ENCODE assay signal across 27 cellular contexts in genomic region chr5:154614595-154614994, GRCh38.
A peak's percentile ranks its signal among the peaks of the same experiment; 100 is the strongest.
DNase-seq lines count a peak whose midpoint lies in the region; ATAC-seq, FAIRE-seq and TF ChIP-seq lines count a peak whose summit lies in the region.
"Had no signal": no experiment of that assay in that cellular context is flagged by ENCODE, and none has a peak within 500 bp of the region (broad histone marks: within the 10 kb centered on the region; RNA-seq: fewer than 3 reads in every experiment).

No MANE protein-coding gene starts in this region.

- DNase-seq in A549 (ENCODE audit: low read depth in 1 of 2, low spot score in 1 of 2), result no peak
- peak; percentile 44 for DNase-seq in amniotic epithelial cell (ENCODE audit: low read depth)
- DNase-seq in bronchial epithelial cell (ENCODE audit: low read depth), result peak; percentile 15
- no peak for DNase-seq in CD8-positive, alpha-beta T cell
- no peak for DNase-seq in spleen
- DNase-seq in stimulated activated CD4-positive, alpha-beta T cell treated with anti-CD3 and anti-CD28 coated beads, Interleukin-15, amount 100 ng/mL, for 24 hours, result no peak
- DNase-seq in stimulated activated CD4-positive, alpha-beta T cell treated with anti-CD3 and anti-CD28 coated beads, Interleukin-2, amount 100 ng/mL, for 24 hours, result no peak
- DNase-seq: 8988T; AML-193; CD4-positive, alpha-beta T cell; CD8-positive, alpha-beta memory T cell; COR-L47; DMS 273 treated with DMSO at 0.1 percent for 48 hours; DMS153; DMS53; DMS79; DND-41; EL; GDM1 had no signal

- peaks cover 35% of the 10 kb centered on the region for H3K27me3 Mint-ChIP-seq in CD8-positive, alpha-beta T cell (ENCODE audit: low read depth)

- intact Hi-C loops in CD8-positive, alpha-beta T cell (cut with DNase I, micrococcal nuclease), result no loop called here
- intact Hi-C loops in spleen (cut with DNase I; ENCODE audit: low total_unique reads), result no loop called here

- ATAC-seq in A549 (no peak), esophagus mucosa (peak; percentile 42)
- ATAC-seq in CD8-positive, alpha-beta T cell, result no peak
- ATAC-seq: GM12878 had no signal

- POLR2A ChIA-PET in A549 (lab: Yijun Ruan, JAX), result no interaction called here
- POLR2A ChIA-PET in CD8-positive, alpha-beta T cell (lab: Charles Lee), result interaction anchor here (0.7 kb wide), 1 partner anchor 74 kb away, joined by 3 read pairs; no protein-coding TSS in a partner anchor

- no peak overlapping the region for H3K27ac ChIP-seq in A549
- H3K27ac ChIP-seq in CD8-positive, alpha-beta T cell (ENCODE audit: low read depth, low read length), result no peak overlapping the region
- no peak overlapping the region for H3K27ac ChIP-seq in spleen
- H3K27ac ChIP-seq: BLaER1 treated with 17β-estradiol and CSF1 and Interleukin-3, amounts not matched to agents 10 nM and 100 nM; C4-2B had no signal

- no peak for TF ChIP-seq EP300 in A549 (IDR thresholded peaks at IDR 0.05)

- FAIRE-seq in A549 (lab: Jason Lieb, UNC), result no peak
- no peak for FAIRE-seq in bronchial epithelial cell (lab: Jason Lieb, UNC)
- FAIRE-seq: A204.1, GM12878, GM12892, GM18507 had no signal

- WGBS in A549 (ENCODE audit: missing lambda C conversion rate), result 45% methylated on average over 2 of the region's 2 CpGs
- 82 to 98% (median 88%) methylated on average over 2 of the region's 2 CpGs for WGBS in spleen, 5 donors

- H3K27ac Mint-ChIP-seq in CD8-positive, alpha-beta T cell, result no peak overlapping the region
- H3K27ac Mint-ChIP-seq: B cell; CD4-positive, alpha-beta T cell; CD8-positive, alpha-beta memory T cell had no signal

- H3K4me3 Mint-ChIP-seq in CD8-positive, alpha-beta T cell, result no peak overlapping the region
- H3K4me3 Mint-ChIP-seq: B cell; CD4-positive, alpha-beta T cell; CD8-positive, alpha-beta memory T cell had no signal

- no peak for TF ChIP-seq RAD21 in A549 (conservative IDR thresholded peaks at IDR 0.05 in 1 of 2, IDR thresholded peaks at IDR 0.05 in 1 of 2)

- H3K4me1 Mint-ChIP-seq in CD8-positive, alpha-beta T cell (ENCODE audit: low read depth), result peaks cover 16% of the 10 kb centered on the region

- TF ChIP-seq CTCF in A549 (IDR thresholded peaks at IDR 0.05) (no peak), bronchial epithelial cell (IDR thresholded peaks at IDR 0.05; ENCODE audit: insufficient read depth, low read length, severe bottlenecking) (no peak), spleen (IDR thresholded peaks at IDR 0.05 in 8 of 11, conservative IDR thresholded peaks at IDR 0.05 in 3 of 11) (no peak)
- TF ChIP-seq CTCF in CD8-positive, alpha-beta T cell (IDR thresholded peaks at IDR 0.05), result no peak

- H3K9me3 Mint-ChIP-seq in CD8-positive, alpha-beta T cell, result no peaks in the 10 kb centered on the region
- H3K9me3 Mint-ChIP-seq: CD4-positive, alpha-beta T cell had no signal

- 0 out of 3 replicates have a peak, but pooled peaks cover 3% of the 10 kb centered on the region for H3K9me3 ChIP-seq in A549
- no peaks in the 10 kb centered on the region for H3K9me3 ChIP-seq in CD8-positive, alpha-beta T cell (ENCODE audit: low read length)
- no peaks in the 10 kb centered on the region for H3K9me3 ChIP-seq in spleen
- H3K9me3 ChIP-seq: BLaER1 treated with 17β-estradiol and CSF1 and Interleukin-3, amounts not matched to agents 10 nM and 100 nM had no signal

- H3K36me3 ChIP-seq in bronchial epithelial cell (ENCODE audit: control insufficient read depth, insufficient read depth, low read length) (no peaks in the 10 kb centered on the region), spleen (no peaks in the 10 kb centered on the region)
- H3K36me3 ChIP-seq in CD8-positive, alpha-beta T cell (ENCODE audit: insufficient read depth, low read length), result no peaks in the 10 kb centered on the region
- H3K36me3 ChIP-seq: BLaER1 treated with 17β-estradiol and CSF1 and Interleukin-3, amounts not matched to agents 10 nM and 100 nM had no signal

- TF ChIP-seq POLR2A in A549 (IDR thresholded peaks at IDR 0.05; ENCODE audit: low read length) (no peak), spleen (IDR thresholded peaks at IDR 0.05) (no peak)

- H3K27me3 ChIP-seq in bronchial epithelial cell (ENCODE audit: control insufficient read depth, insufficient read depth, low read length) (peaks cover 12% of the 10 kb centered on the region), spleen (replicated peaks in 1 of 7) (peaks cover 2 to 56% (median 31%) of the 10 kb centered on the region in 7 donors)
- H3K27me3 ChIP-seq in CD8-positive, alpha-beta T cell (ENCODE audit: insufficient read depth, low read length), result peaks cover 12% of the 10 kb centered on the region

- H3K4me1 ChIP-seq in A549 (peaks cover 4% of the 10 kb centered on the region; the same call in 1 of the 3 replicates), spleen (peaks cover 12 to 21% (median 13%) of the 10 kb centered on the region in 6 donors)
- peaks cover 9% of the 10 kb centered on the region for H3K4me1 ChIP-seq in CD8-positive, alpha-beta T cell (ENCODE audit: insufficient read depth, low read length)

- no peak overlapping the region for H3K4me3 ChIP-seq in A549
- no peak overlapping the region for H3K4me3 ChIP-seq in bronchial epithelial cell (ENCODE audit: low read depth, low read length)
- H3K4me3 ChIP-seq in CD8-positive, alpha-beta T cell (ENCODE audit: low read depth, low read length), result no peak overlapping the region
- H3K4me3 ChIP-seq in spleen, result no peak overlapping the region
- H3K4me3 ChIP-seq: BLaER1 treated with 17β-estradiol and CSF1 and Interleukin-3, amounts not matched to agents 10 nM and 100 nM; GM12878 had no signal

- CTCF ChIA-PET in A549 (lab: Yijun Ruan, JAX), result interaction anchor here (0.9 to 10.3 kb wide), 4 partner anchors 25 to 639 kb away, joined by 5 to 304 read pairs (median 6); no protein-coding TSS in a partner anchor
- CTCF ChIA-PET in CD8-positive, alpha-beta T cell (lab: Charles Lee), result interaction anchor here (0.6 to 0.7 kb wide), 2 partner anchors 421 to 633 kb away, joined by 3 to 4 read pairs; no protein-coding TSS in a partner anchor

- H3K36me3 Mint-ChIP-seq in CD8-positive, alpha-beta T cell, result no peaks in the 10 kb centered on the region
- H3K36me3 Mint-ChIP-seq: CD8-positive, alpha-beta memory T cell had no signal

- no peak overlapping the region for H3K4me2 ChIP-seq in A549
- H3K4me2 ChIP-seq: BLaER1 treated with 17β-estradiol and CSF1 and Interleukin-3, amounts not matched to agents 10 nM and 100 nM had no signal

TF ChIP-seq in A549, 52 proteins besides CTCF, POLR2A, EP300 and RAD21:
- no peak for TF ChIP-seq ATOH8 (CRISPR knock-in tag; IDR thresholded peaks at IDR 0.05; ENCODE audit: low read depth)
- peak; percentile 57 for TF ChIP-seq ZFP36 (IDR thresholded peaks at IDR 0.05; ENCODE audit: borderline replicate concordance, partially characterized antibody)
- no peak for TF ChIP-seq ZNF302 (CRISPR knock-in tag; IDR thresholded peaks at IDR 0.05)
- no peak for TF ChIP-seq SMC3 (IDR thresholded peaks at IDR 0.05)

Comparison
In these comparisons a context has a peak if more than half of its experiments do, and no peak if none do; other contexts are left out.
1. DNase-seq: peak in amniotic epithelial cell (single experiment) and bronchial epithelial cell (single experiment); none in A549 (0 of 2), CD8-positive, alpha-beta T cell (0 of 7), spleen (single experiment), stimulated activated CD4-positive, alpha-beta T cell treated with anti-CD3 and anti-CD28 coated beads, Interleukin-15, amount 100 ng/mL, for 24 hours (single experiment) and stimulated activated CD4-positive, alpha-beta T cell treated with anti-CD3 and anti-CD28 coated beads, Interleukin-2, amount 100 ng/mL, for 24 hours (0 of 2).